In the genomic region with DNA sequence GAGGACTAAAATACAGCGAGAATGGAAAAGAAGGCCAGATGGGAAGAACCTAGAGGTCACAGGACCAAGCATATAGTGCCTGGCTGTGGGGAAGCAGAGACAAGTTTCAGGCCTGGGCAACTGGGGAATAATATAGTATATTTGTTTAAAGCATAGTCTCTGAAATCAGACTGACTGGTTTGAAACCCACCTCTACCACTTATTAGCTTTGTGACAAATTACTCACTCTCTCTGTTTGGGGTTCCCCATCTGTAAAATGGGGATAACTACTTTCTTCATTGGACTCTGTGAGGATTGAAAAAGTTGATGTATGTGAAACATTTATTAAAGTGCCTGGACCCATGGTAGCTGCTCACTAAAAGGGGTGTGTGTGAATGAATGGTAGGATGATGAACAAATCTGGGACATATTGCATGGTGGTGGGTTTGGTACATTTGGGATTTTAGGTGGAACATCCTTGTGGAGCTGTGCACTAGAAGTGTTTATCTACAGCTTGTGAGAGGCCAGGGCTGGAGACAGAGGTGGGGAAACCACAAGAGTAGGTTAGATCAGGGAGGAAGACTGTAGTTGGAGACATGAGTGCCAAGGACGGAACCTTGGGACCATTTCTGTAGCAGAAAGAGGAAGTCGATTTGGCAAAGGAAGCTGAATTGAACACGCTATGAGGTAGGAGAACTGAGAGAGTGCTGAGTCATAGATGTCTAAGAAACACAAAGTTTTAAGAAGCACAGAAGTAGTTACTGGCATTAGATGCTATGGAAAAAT, we compare ENCODE assay signal across 1 cellular context.
TF ChIP-seq lines count a peak whose summit lies in the region.

No MANE protein-coding gene starts in this region.

TF ChIP-seq in K562, 482 proteins besides CTCF, POLR2A, EP300 and RAD21 (continued from another document and continues in another):
- TF ChIP-seq, protein P1, sequence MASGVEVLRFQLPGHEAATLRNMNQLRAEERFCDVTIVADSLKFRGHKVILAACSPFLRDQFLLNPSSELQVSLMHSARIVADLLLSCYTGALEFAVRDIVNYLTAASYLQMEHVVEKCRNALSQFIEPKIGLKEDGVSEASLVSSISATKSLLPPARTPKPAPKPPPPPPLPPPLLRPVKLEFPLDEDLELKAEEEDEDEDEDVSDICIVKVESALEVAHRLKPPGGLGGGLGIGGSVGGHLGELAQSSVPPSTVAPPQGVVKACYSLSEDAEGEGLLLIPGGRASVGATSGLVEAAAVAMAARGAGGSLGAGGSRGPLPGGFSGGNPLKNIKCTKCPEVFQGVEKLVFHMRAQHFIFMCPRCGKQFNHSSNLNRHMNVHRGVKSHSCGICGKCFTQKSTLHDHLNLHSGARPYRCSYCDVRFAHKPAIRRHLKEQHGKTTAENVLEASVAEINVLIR (CRISPR knock-in tag; IDR thresholded peaks at IDR 0.05): no peak
- TF ChIP-seq CBX5 (IDR thresholded peaks at IDR 0.05; ENCODE audit: borderline replicate concordance, low read depth) (no peak), NR2C2 (CRISPR knock-in tag; IDR thresholded peaks at IDR 0.05) (no peak), NR2C2 (tag; IDR thresholded peaks at IDR 0.05) (no peak), ARHGAP35 (IDR thresholded peaks at IDR 0.05; ENCODE audit: partially characterized antibody) (no peak), ZNF584 (CRISPR knock-in tag; IDR thresholded peaks at IDR 0.05; ENCODE audit: low read depth) (no peak), CEBPB (tag; IDR thresholded peaks at IDR 0.05) (0 out of 2 replicates have a peak, but pooled peaks have one; percentile 14), ZBTB17 (CRISPR knock-in tag; IDR thresholded peaks at IDR 0.05) (peak; percentile 61; the same call in 1 of the 2 replicates), SP1 (CRISPR knock-in tag; IDR thresholded peaks at IDR 0.05) (no peak), ZNF778 (CRISPR knock-in tag; IDR thresholded peaks at IDR 0.05) (no peak), CHD4 (IDR thresholded peaks at IDR 0.05; ENCODE audit: insufficient read depth, insufficient replicate concordance, low read depth, low read length, poor library complexity, severe bottlenecking) (no peak), CBX1 (IDR thresholded peaks at IDR 0.05; ENCODE audit: low read depth) (no peak), SAP30 (IDR thresholded peaks at IDR 0.05; ENCODE audit: borderline replicate concordance, insufficient read depth, low read depth, low read length, poor library complexity, severe bottlenecking) (no peak), SRF (CRISPR knock-in tag; IDR thresholded peaks at IDR 0.05) (peak in 1 of 2 experiments; percentile 41; a peak in 1 of 4 replicates), CCNT2 (IDR thresholded peaks at IDR 0.05; ENCODE audit: borderline replicate concordance, extremely low read depth, insufficient read length, low read depth, low read length) (no peak), NFE2 (IDR thresholded peaks at IDR 0.05; ENCODE audit: low read depth) (peak; percentile 99), NR2F6 (CRISPR knock-in tag; IDR thresholded peaks at IDR 0.05) (no peak), SMARCB1 (IDR thresholded peaks at IDR 0.05; ENCODE audit: insufficient read length, low read depth) (no peak), ZNF184 (CRISPR knock-in tag; IDR thresholded peaks at IDR 0.05) (no peak), IRF2 (CRISPR knock-in tag; IDR thresholded peaks at IDR 0.05) (no peak), POLR2B (IDR thresholded peaks at IDR 0.05; ENCODE audit: low read depth, partially characterized antibody) (no peak), HCFC1 (IDR thresholded peaks at IDR 0.05; ENCODE audit: low read depth, low read length) (no peak), NEUROD1 (IDR thresholded peaks at IDR 0.05; ENCODE audit: borderline replicate concordance, low read depth, low read length, partially characterized antibody) (peak; percentile 13), NFXL1 (CRISPR knock-in tag; IDR thresholded peaks at IDR 0.05) (no peak), ZNF766 (CRISPR knock-in tag; conservative IDR thresholded peaks at IDR 0.05) (peak; percentile 89), ZZZ3 (IDR thresholded peaks at IDR 0.05) (no peak), TEAD4 (IDR thresholded peaks at IDR 0.05; ENCODE audit: low read length) (peak; percentile 19; the same call in 1 of the 2 replicates), TEAD4 (CRISPR knock-in tag; IDR thresholded peaks at IDR 0.05; ENCODE audit: borderline replicate concordance) (no peak), SMARCA5 (IDR thresholded peaks at IDR 0.05) (no peak), SMARCA4 (IDR thresholded peaks at IDR 0.05) (peak; percentile 79), ZKSCAN8 (CRISPR knock-in tag; IDR thresholded peaks at IDR 0.05) (no peak), DPF2 (IDR thresholded peaks at IDR 0.05) (peak; percentile 64), MTA1 (IDR thresholded peaks at IDR 0.05; ENCODE audit: borderline replicate concordance) (0 out of 2 replicates have a peak, but pooled peaks have one; percentile 37), NBN (IDR thresholded peaks at IDR 0.05; ENCODE audit: low read depth) (0 out of 2 replicates have a peak, but pooled peaks have one; percentile 49), NR2C1 (IDR thresholded peaks at IDR 0.05) (no peak), NR2C1 (tag; IDR thresholded peaks at IDR 0.05) (no peak), RCOR1 (IDR thresholded peaks at IDR 0.05; ENCODE audit: borderline replicate concordance in 1 of 2, low read depth in 2 of 2, low read length in 2 of 2) (no peak), RBM14 (IDR thresholded peaks at IDR 0.05; ENCODE audit: borderline replicate concordance, insufficient read depth, low read depth, low read length) (no peak), ZNF695 (CRISPR knock-in tag; IDR thresholded peaks at IDR 0.05) (no peak), ZNF436 (CRISPR knock-in tag; IDR thresholded peaks at IDR 0.05) (no peak), TEAD1 (CRISPR knock-in tag; IDR thresholded peaks at IDR 0.05) (no peak), ZNF232 (CRISPR knock-in tag; IDR thresholded peaks at IDR 0.05) (no peak), MAFK (IDR thresholded peaks at IDR 0.05; ENCODE audit: low read length) (peak; percentile 91), EHMT2 (IDR thresholded peaks at IDR 0.05) (peak; percentile 87; the same call in 1 of the 2 replicates), KDM4B (IDR thresholded peaks at IDR 0.05; ENCODE audit: borderline replicate concordance in 2 of 2, low read depth in 1 of 2) (no peak), SMAD4 (CRISPR knock-in tag; conservative IDR thresholded peaks at IDR 0.05) (0 out of 2 replicates have a peak, but pooled peaks have one; percentile 23), THRAP3 (IDR thresholded peaks at IDR 0.05; ENCODE audit: borderline replicate concordance) (no peak), FOS (IDR thresholded peaks at IDR 0.05; ENCODE audit: extremely low read depth, insufficient read length) (no peak), ZNF3 (CRISPR knock-in tag; IDR thresholded peaks at IDR 0.05) (no peak), EWSR1 (IDR thresholded peaks at IDR 0.05; ENCODE audit: borderline replicate concordance, low read depth, partially characterized antibody) (no peak), ELF4 (CRISPR knock-in tag; IDR thresholded peaks at IDR 0.05) (no peak), RBM22 (IDR thresholded peaks at IDR 0.05; ENCODE audit: low read depth, low read length, poor library complexity, severe bottlenecking) (no peak), JUNB (CRISPR knock-in tag; conservative IDR thresholded peaks at IDR 0.05) (no peak), C11orf30 (IDR thresholded peaks at IDR 0.05; ENCODE audit: low read depth) (peak; percentile 96)
- TF ChIP-seq, protein P2, sequence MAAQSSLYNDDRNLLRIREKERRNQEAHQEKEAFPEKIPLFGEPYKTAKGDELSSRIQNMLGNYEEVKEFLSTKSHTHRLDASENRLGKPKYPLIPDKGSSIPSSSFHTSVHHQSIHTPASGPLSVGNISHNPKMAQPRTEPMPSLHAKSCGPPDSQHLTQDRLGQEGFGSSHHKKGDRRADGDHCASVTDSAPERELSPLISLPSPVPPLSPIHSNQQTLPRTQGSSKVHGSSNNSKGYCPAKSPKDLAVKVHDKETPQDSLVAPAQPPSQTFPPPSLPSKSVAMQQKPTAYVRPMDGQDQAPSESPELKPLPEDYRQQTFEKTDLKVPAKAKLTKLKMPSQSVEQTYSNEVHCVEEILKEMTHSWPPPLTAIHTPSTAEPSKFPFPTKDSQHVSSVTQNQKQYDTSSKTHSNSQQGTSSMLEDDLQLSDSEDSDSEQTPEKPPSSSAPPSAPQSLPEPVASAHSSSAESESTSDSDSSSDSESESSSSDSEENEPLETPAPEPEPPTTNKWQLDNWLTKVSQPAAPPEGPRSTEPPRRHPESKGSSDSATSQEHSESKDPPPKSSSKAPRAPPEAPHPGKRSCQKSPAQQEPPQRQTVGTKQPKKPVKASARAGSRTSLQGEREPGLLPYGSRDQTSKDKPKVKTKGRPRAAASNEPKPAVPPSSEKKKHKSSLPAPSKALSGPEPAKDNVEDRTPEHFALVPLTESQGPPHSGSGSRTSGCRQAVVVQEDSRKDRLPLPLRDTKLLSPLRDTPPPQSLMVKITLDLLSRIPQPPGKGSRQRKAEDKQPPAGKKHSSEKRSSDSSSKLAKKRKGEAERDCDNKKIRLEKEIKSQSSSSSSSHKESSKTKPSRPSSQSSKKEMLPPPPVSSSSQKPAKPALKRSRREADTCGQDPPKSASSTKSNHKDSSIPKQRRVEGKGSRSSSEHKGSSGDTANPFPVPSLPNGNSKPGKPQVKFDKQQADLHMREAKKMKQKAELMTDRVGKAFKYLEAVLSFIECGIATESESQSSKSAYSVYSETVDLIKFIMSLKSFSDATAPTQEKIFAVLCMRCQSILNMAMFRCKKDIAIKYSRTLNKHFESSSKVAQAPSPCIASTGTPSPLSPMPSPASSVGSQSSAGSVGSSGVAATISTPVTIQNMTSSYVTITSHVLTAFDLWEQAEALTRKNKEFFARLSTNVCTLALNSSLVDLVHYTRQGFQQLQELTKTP (IDR thresholded peaks at IDR 0.05; ENCODE audit: low read depth in 1 of 2, partially characterized antibody in 2 of 2): no peak
- TF ChIP-seq, protein P3, sequence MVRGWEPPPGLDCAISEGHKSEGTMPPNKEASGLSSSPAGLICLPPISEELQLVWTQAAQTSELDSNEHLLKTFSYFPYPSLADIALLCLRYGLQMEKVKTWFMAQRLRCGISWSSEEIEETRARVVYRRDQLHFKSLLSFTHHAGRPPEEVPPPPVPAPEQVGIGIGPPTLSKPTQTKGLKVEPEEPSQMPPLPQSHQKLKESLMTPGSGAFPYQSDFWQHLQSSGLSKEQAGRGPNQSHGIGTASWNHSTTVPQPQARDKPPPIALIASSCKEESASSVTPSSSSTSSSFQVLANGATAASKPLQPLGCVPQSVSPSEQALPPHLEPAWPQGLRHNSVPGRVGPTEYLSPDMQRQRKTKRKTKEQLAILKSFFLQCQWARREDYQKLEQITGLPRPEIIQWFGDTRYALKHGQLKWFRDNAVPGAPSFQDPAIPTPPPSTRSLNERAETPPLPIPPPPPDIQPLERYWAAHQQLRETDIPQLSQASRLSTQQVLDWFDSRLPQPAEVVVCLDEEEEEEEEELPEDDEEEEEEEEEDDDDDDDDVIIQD (CRISPR knock-in tag; IDR thresholded peaks at IDR 0.05): no peak
- TF ChIP-seq, protein P4, sequence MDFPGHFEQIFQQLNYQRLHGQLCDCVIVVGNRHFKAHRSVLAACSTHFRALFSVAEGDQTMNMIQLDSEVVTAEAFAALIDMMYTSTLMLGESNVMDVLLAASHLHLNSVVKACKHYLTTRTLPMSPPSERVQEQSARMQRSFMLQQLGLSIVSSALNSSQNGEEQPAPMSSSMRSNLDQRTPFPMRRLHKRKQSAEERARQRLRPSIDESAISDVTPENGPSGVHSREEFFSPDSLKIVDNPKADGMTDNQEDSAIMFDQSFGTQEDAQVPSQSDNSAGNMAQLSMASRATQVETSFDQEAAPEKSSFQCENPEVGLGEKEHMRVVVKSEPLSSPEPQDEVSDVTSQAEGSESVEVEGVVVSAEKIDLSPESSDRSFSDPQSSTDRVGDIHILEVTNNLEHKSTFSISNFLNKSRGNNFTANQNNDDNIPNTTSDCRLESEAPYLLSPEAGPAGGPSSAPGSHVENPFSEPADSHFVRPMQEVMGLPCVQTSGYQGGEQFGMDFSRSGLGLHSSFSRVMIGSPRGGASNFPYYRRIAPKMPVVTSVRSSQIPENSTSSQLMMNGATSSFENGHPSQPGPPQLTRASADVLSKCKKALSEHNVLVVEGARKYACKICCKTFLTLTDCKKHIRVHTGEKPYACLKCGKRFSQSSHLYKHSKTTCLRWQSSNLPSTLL (IDR thresholded peaks at IDR 0.05): no peak
- TF ChIP-seq, protein P5, sequence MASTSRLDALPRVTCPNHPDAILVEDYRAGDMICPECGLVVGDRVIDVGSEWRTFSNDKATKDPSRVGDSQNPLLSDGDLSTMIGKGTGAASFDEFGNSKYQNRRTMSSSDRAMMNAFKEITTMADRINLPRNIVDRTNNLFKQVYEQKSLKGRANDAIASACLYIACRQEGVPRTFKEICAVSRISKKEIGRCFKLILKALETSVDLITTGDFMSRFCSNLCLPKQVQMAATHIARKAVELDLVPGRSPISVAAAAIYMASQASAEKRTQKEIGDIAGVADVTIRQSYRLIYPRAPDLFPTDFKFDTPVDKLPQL (IDR thresholded peaks at IDR 0.05; ENCODE audit: extremely low read depth, insufficient read length): no peak
- TF ChIP-seq, protein P6, sequence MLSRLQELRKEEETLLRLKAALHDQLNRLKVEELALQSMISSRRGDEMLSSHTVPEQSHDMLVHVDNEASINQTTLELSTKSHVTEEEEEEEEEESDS (CRISPR knock-in tag; IDR thresholded peaks at IDR 0.05): no peak
